ENCODE assay signal across 1 cellular context in genomic region chr15:81157195-81157938, GRCh38.
TF ChIP-seq lines count a peak whose summit lies in the region.

No MANE protein-coding gene starts in this region.

TF ChIP-seq in HepG2, 621 proteins besides CTCF, POLR2A, EP300 and RAD21:
- TF ChIP-seq PRDM10 (CRISPR knock-in tag; IDR thresholded peaks at IDR 0.05; ENCODE audit: low read depth) = no peak
- no peak for TF ChIP-seq CEBPB (IDR thresholded peaks at IDR 0.05; ENCODE audit: borderline replicate concordance, low read depth, low read length)
